Comparison of ENCODE assay signal across 13 cellular contexts in genomic region chr4:147777456-147778091, GRCh38. TPM values are rescaled to one million over a fixed set of nuclear protein-coding genes. Genes with fewer than 3 reads are reported as not detected.
DNase-seq lines count a peak whose midpoint lies in the region; ATAC-seq, FAIRE-seq and TF ChIP-seq lines count a peak whose summit lies in the region.
"Had no signal": no experiment of that assay in that cellular context is flagged by ENCODE, and none has a peak within 500 bp of the region (broad histone marks: within the 10 kb centered on the region; RNA-seq: fewer than 3 reads in every experiment).

No MANE protein-coding gene starts in this region.

- H4K5ac ChIP-seq in IMR-90 (ENCODE audit: low read depth, low read length), result no peak overlapping the region

- H3K23ac ChIP-seq in IMR-90 (ENCODE audit: low read depth, low read length), result no peak overlapping the region

- no peak overlapping the region for H2AK9ac ChIP-seq in IMR-90 (replicated peaks; ENCODE audit: low read depth, low read length, poor library complexity)

- H3K4me2 ChIP-seq in IMR-90 (ENCODE audit: low read depth, low read length), result no peak overlapping the region
- no peak overlapping the region for H3K4me2 ChIP-seq in GM12878 (ENCODE audit: control insufficient read depth, insufficient read depth)

- no peak overlapping the region; the same call in 1 of the 2 replicates for H2BK20ac ChIP-seq in IMR-90 (ENCODE audit: low read depth, low read length)

- DNase-seq in GM12865 (ENCODE audit: low read depth), result peak; percentile 65
- peak; percentile 34 for DNase-seq in IMR-90
- DNase-seq in GM12878 (ENCODE audit: low read depth, low spot score), result no peak
- DNase-seq in renal cortical epithelial cell (ENCODE audit: low read depth), result peak; percentile 47
- no peak for DNase-seq in NCI-H524 treated with DMSO at 0.1 percent for 48 hours (lab: John Stamatoyannopoulos, UW)
- no peak for DNase-seq in NCI-H1048 (lab: John Stamatoyannopoulos, UW)
- DNase-seq: CD4-positive, CD25-positive, alpha-beta regulatory T cell; GDM1; naive thymus-derived CD4-positive, alpha-beta T cell; NCI-H1930 had no signal

- TF ChIP-seq EP300 in GM12878 (IDR thresholded peaks at IDR 0.05; ENCODE audit: borderline replicate concordance in 1 of 2, control insufficient read depth in 1 of 2, low read depth in 2 of 2, low read length in 2 of 2), result no peak

- peak overlapping the region; percentile 79; the same call in 1 of the 2 replicates for H2AK5ac ChIP-seq in IMR-90 (ENCODE audit: low read depth, low read length)

- peak overlapping the region in 1 of 2 experiments; percentile 11; a peak in 1 of 4 replicates for H4K8ac ChIP-seq in IMR-90 (ENCODE audit: low read depth in 2 of 2, low read length in 2 of 2)

- H4K20me1 ChIP-seq in IMR-90 (ENCODE audit: insufficient read depth, low read length) (peaks cover 51% of the 10 kb centered on the region), GM12878 (ENCODE audit: control insufficient read depth, insufficient read depth) (no peaks in the 10 kb centered on the region)

- TF ChIP-seq RAD21 in IMR-90 (IDR thresholded peaks at IDR 0.05; ENCODE audit: low read length), result no peak
- TF ChIP-seq RAD21 in GM12878 (IDR thresholded peaks at IDR 0.05; ENCODE audit: insufficient read depth, low read depth, low read length), result no peak

- peak overlapping the region; percentile 25; the same call in 1 of the 2 replicates for H3K18ac ChIP-seq in IMR-90 (ENCODE audit: low read depth, low read length)

- CTCF ChIA-PET in IMR-90 (lab: Yijun Ruan, JAX) (no interaction called here), GM12878 (lab: Yijun Ruan, JAX) (interaction anchor here (1.3 kb wide), 1 partner anchor 17 kb away, joined by 6 read pairs; no protein-coding TSS in a partner anchor)

- no peak for FAIRE-seq in GM12878 (lab: Jason Lieb, UNC)

- peaks cover 3% of the 10 kb centered on the region; the same call in 1 of the 2 replicates for H3K36me3 ChIP-seq in IMR-90 (ENCODE audit: control insufficient read depth, insufficient read depth, low read length)
- no peaks in the 10 kb centered on the region; a peak in 1 of 4 replicates for H3K36me3 ChIP-seq in GM12878 (ENCODE audit: control insufficient read depth in 2 of 2, insufficient read depth in 2 of 2, low read length in 1 of 2)
- H3K36me3 ChIP-seq: SJSA1 had no signal

- 60% methylated on average over 1 of the region's 5 CpGs; no CpG with 5 or more reads in 1 of the 2 experiments for WGBS in IMR-90 (ENCODE audit: extremely low coverage in 2 of 2, insufficient read length in 1 of 2), 2 experiments
- 62% methylated on average over 5 of the region's 5 CpGs for WGBS in GM12878 (ENCODE audit: insufficient coverage, insufficient replicate concordance, low lambda C conversion rate, missing lambda C conversion rate)

- dilution Hi-C loops in IMR-90 (cut with HindIII; ENCODE audit: low sequenced_read_pairs, unreplicated experiment), result no loop called here

- no peak for ATAC-seq in IMR-90 (ENCODE audit: low read depth)
- no peak for ATAC-seq in GM12878
- ATAC-seq in HG02973 (IDR thresholded peaks at IDR 0.05; ENCODE audit: unreplicated experiment), result no peak
- ATAC-seq: naive thymus-derived CD4-positive, alpha-beta T cell had no signal

- H3K9me3 ChIP-seq in IMR-90 (ENCODE audit: control insufficient read depth, insufficient read depth, low read length), result no peaks in the 10 kb centered on the region
- H3K9me3 ChIP-seq in GM12878 (replicated peaks; ENCODE audit: control insufficient read depth, insufficient read depth, low read length), result no peaks in the 10 kb centered on the region
- H3K9me3 ChIP-seq: SJSA1 had no signal

- H3K27ac ChIP-seq in IMR-90 (ENCODE audit: insufficient read depth, low read length), result no peak overlapping the region
- H3K27ac ChIP-seq in GM12878 (ENCODE audit: control insufficient read depth, insufficient read depth), result peak overlapping the region; percentile 98
- H3K27ac ChIP-seq: SJSA1, VCaP had no signal

- SMC1A ChIA-PET in GM12878 (lab: Charles Lee; ENCODE audit: uncharacterized antibody, unreplicated experiment), result interaction anchor here (0.9 to 1.9 kb wide), 3 partner anchors 15 to 28 kb away, joined by 5 to 9 read pairs (median 6); no protein-coding TSS in a partner anchor

- H3K56ac ChIP-seq in IMR-90 (ENCODE audit: extremely low read depth, insufficient read depth, low read length), result no peak overlapping the region

- peaks cover 35 to 80% of the 10 kb centered on the region in 2 experiments for H3K79me1 ChIP-seq in IMR-90 (ENCODE audit: low read depth in 1 of 2, low read length in 2 of 2)

- RAD21 ChIA-PET in GM12878 (lab: Charles Lee; ENCODE audit: unreplicated experiment), result interaction anchor here (1.2 kb wide), 1 partner anchor 60 kb away, joined by 3 read pairs; no protein-coding TSS in a partner anchor

- 0 out of 3 replicates have a peak overlapping the region, but pooled peaks have one; percentile 9 for H2BK15ac ChIP-seq in IMR-90 (ENCODE audit: low read depth, low read length)

- peak overlapping the region; percentile 62; the same call in 1 of the 2 replicates for H3K4ac ChIP-seq in IMR-90 (ENCODE audit: low read depth, low read length)

- BruUV-seq in IMR-90 (replicated peaks; lab: Mats Ljungman, UMichigan), result no TSS peak
- BruUV-seq in GM12878 (replicated peaks; lab: Mats Ljungman, UMichigan), result no TSS peak

- POLR2A ChIA-PET in IMR-90 (lab: Charles Lee; ENCODE audit: unreplicated experiment), result no interaction called here
- POLR2A ChIA-PET in GM12878 (lab: Charles Lee), result interaction anchor here (0.8 to 0.9 kb wide), 2 partner anchors 17 to 160 kb away, joined by 3 to 4 read pairs; partner anchors contain the start of gene TMEM184C

- no peak overlapping the region for H4K91ac ChIP-seq in IMR-90 (ENCODE audit: insufficient read depth, low read depth, low read length)

- peaks cover 83% of the 10 kb centered on the region for H3K79me2 ChIP-seq in GM12878 (ENCODE audit: control insufficient read depth, insufficient read depth, low read length)

- in situ Hi-C loops in IMR-90 (cut with MboI; ENCODE audit: low sequenced_read_pairs) (no loop called here), GM12878 (cut with MboI) (no loop called here)

- H3K4me3 ChIP-seq in GM12865 (ENCODE audit: low read depth, low read length) (no peak overlapping the region), IMR-90 (ENCODE audit: insufficient read depth, low read depth, low read length) (no peak overlapping the region), GM12878 (no peak overlapping the region)
- H3K4me3 ChIP-seq: SJSA1 had no signal

- H2AFZ ChIP-seq in IMR-90 (replicated peaks; ENCODE audit: low read length, poor library complexity) (no peak overlapping the region), GM12878 (ENCODE audit: control insufficient read depth, low read depth, low read length) (no peak overlapping the region)

- H3K27me3 ChIP-seq in IMR-90 (ENCODE audit: control insufficient read depth, insufficient read depth, low read length), result no peaks in the 10 kb centered on the region
- H3K27me3 ChIP-seq in GM12878 (replicated peaks in 1 of 2; ENCODE audit: control insufficient read depth in 2 of 2, insufficient read depth in 2 of 2, low read length in 1 of 2), result no peaks in the 10 kb centered on the region
- H3K27me3 ChIP-seq: SJSA1 had no signal

- H2BK5ac ChIP-seq in IMR-90 (ENCODE audit: low read depth, low read length, poor library complexity, severe bottlenecking), result no peak overlapping the region

- H3K9me1 ChIP-seq in IMR-90 (ENCODE audit: insufficient read depth, low read length), result peaks cover 28% of the 10 kb centered on the region

- H2BK120ac ChIP-seq in IMR-90 (ENCODE audit: low read depth, low read length), result peak overlapping the region; percentile 25; the same call in 1 of the 2 replicates

- intact Hi-C loops in IMR-90 (cut with micrococcal nuclease), result loop anchor here (5.0 kb wide), 1 partner anchor 45 kb away; no protein-coding TSS in a partner anchor
- intact Hi-C loops in GM12878 (cut with micrococcal nuclease; ENCODE audit: unreplicated experiment), result loop anchor here (2.0 kb wide), 2 partner anchors 43 to 89 kb away; no protein-coding TSS in a partner anchor

- H3K4me1 ChIP-seq in IMR-90 (ENCODE audit: control insufficient read depth, insufficient read depth, low read length) (peaks cover 25% of the 10 kb centered on the region), GM12878 (ENCODE audit: control insufficient read depth, insufficient read depth, low read length) (peaks cover 49% of the 10 kb centered on the region)

- no peak for TF ChIP-seq CTCF in GM12865 (IDR thresholded peaks at IDR 0.05; ENCODE audit: insufficient read depth, low read depth, low read length, missing control alignments)
- TF ChIP-seq CTCF in IMR-90 (conservative IDR thresholded peaks at IDR 0.05; ENCODE audit: low read depth, low read length), result no peak
- TF ChIP-seq CTCF in GM12878 (IDR thresholded peaks at IDR 0.05 in 2 of 3, conservative IDR thresholded peaks at IDR 0.05 in 1 of 3; ENCODE audit: control insufficient read depth in 2 of 3, extremely low read depth in 1 of 3, insufficient read depth in 1 of 3, low read depth in 3 of 3, low read length in 3 of 3), result no peak

- H3K14ac ChIP-seq in IMR-90 (replicated peaks; ENCODE audit: low read depth, low read length), result 0 out of 2 replicates have a peak overlapping the region, but pooled peaks have one; percentile 52

- H3K9ac ChIP-seq in IMR-90 (ENCODE audit: low read depth, low read length) (no peak overlapping the region), GM12878 (ENCODE audit: control insufficient read depth, insufficient read depth, low read length) (no peak overlapping the region)

- TF ChIP-seq POLR2A in IMR-90 (IDR thresholded peaks at IDR 0.05; ENCODE audit: low read depth, low read length) (no peak), GM12878 (IDR thresholded peaks at IDR 0.05; ENCODE audit: low read depth, low read length) (no peak)

RNA-seq across cellular contexts. Expression of gene ARHGAP10, which starts 45.7 kb away (rescaled TPM):
- 29.4 and 42.8 TPM in 2 replicates for total RNA-seq in IMR-90 (2012; rRNA removed)
- polyA plus RNA-seq in IMR-90 (2012; rRNA removed), result 27.1 and 29.0 TPM in 2 replicates
- polyA plus RNA-seq in IMR-90 (2012; cell fraction: cytosol; rRNA removed), result 24.2 and 25.1 TPM in 2 replicates
- polyA plus RNA-seq in IMR-90 (2012; cell fraction: nucleus; rRNA removed; ENCODE audit: low replicate concordance), result 25.9 and 37.1 TPM in 2 replicates
- total RNA-seq in GM12878 (2013; cell fraction: nucleolus; rRNA removed), result 220 and 233 TPM in 2 replicates
- total RNA-seq in GM12878 (2014; rRNA removed), result 16.2 and 19.8 TPM in 2 replicates
- 20.9 and 23.2 TPM in 2 replicates for total RNA-seq in GM12878 (2014; rRNA removed; fragmentation: Illumina TruSeq; extraction: Trizol)
- total RNA-seq in GM12878 (2021), result 22.6 and 23.4 TPM in 2 replicates
- 17.2 TPM for polyA plus RNA-seq in GM12878 (2011; ENCODE audit: low read depth)
- 9.6 and 13.3 TPM in 2 replicates for polyA plus RNA-seq in GM12878 (2011; rRNA removed)
- 9.3 and 10.7 TPM in 2 replicates for polyA plus RNA-seq in GM12878 (2011; cell fraction: cytosol; rRNA removed)
- 19.6 and 20.4 TPM in 2 replicates for polyA plus RNA-seq in GM12878 (2011; cell fraction: nucleus; rRNA removed)
- polyA plus RNA-seq in GM12878 (2012), result 15.2 and 18.9 TPM in 2 replicates
- 17.7 and 18.2 TPM in 2 replicates for polyA plus RNA-seq in GM12878 (2014; fragmentation: Illumina TruSeq; extraction: Trizol)
- polyA plus RNA-seq in GM12878 (2014; fragmentation: Nextera tagmentation; extraction: Ambion mirVana), result 1 to 10 TPM; 1.3 to 4.5 TPM
- polyA plus RNA-seq in GM12878 (2014; rRNA removed), result 14.2 and 14.5 TPM in 2 replicates
- 10 to 100 TPM; 24.0 to 25.8 TPM for polyA plus RNA-seq in GM12878 (2016; fragmentation: Nextera tagmentation; extraction: Ambion mirVana)
- 21.9 and 25.0 TPM in 2 replicates for polyA minus RNA-seq in GM12878 (2011; rRNA and poly(A)+ RNA removed)
- polyA minus RNA-seq in GM12878 (2011; cell fraction: cytosol; rRNA and poly(A)+ RNA removed), result 6.1 and 7.2 TPM in 2 replicates
- polyA minus RNA-seq in GM12878 (2011; cell fraction: nucleus; rRNA and poly(A)+ RNA removed), result 46.3 and 78.8 TPM in 2 replicates
- 17.5 and 18.3 TPM in 2 replicates for total RNA-seq in renal cortical epithelial cell

Comparison
In these comparisons a context has a peak if more than half of its experiments do, and no peak if none do; other contexts are left out.
1. DNase-seq: peak in GM12865 (single experiment), IMR-90 (single experiment) and renal cortical epithelial cell (single experiment); none in GM12878 (single experiment), NCI-H524 treated with DMSO at 0.1 percent for 48 hours (single experiment) and NCI-H1048 (single experiment).